In the genomic region with DNA sequence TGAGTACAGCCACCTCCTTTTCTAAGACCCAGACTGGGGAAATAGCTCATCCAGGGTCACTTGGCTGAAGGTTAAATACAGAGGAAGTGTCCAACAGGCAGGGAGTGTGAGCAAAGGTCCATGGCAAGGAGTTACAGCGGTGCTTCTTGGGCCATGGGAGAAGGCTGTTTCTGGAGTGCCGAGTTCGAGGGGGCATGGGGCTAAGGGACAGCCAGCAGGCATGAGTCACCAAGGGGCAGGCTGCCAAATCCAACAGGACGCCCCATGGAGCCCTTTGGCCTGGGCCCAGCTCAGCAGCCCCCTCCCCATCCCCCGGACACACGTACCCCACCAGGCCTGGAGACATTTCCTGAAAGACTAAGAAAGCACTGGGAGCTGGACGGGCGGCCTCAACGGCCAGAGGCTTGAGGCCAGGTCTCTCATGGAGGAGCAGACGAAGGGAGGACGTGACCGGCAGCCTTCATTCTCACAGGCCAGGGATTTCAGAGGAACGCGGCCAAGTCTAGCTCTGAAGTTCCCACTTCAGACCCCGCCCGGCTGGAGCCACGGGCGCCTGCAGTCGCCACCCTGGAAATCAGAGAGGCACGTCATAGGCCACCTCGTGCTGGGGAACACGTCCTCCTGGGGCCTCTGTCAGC, we compare ENCODE assay signal across 12 cellular contexts.
DNase-seq lines count a peak whose midpoint lies in the region; ATAC-seq, FAIRE-seq and TF ChIP-seq lines count a peak whose summit lies in the region.
"Had no signal": no experiment of that assay in that cellular context is flagged by ENCODE, and none has a peak within 500 bp of the region (broad histone marks: within the 10 kb centered on the region; RNA-seq: fewer than 3 reads in every experiment).

No MANE protein-coding gene starts in this region.

- H3K4me1 ChIP-seq in astrocyte (ENCODE audit: insufficient read depth, low read length) (peaks cover 30% of the 10 kb centered on the region), heart right ventricle (peaks cover 19 to 81% (median 48%) of the 10 kb centered on the region in 9 donors), gastrocnemius medialis (peaks cover 0 to 18% of the 10 kb centered on the region in 2 donors)

- in situ Hi-C loops in gastrocnemius medialis (cut with MboI; ENCODE audit: low sequenced_read_pairs in 4 of 4), result no loop called here

- H3K4me2 ChIP-seq in astrocyte (ENCODE audit: low read length), result peak overlapping the region; percentile 37

- H3K9me3 Mint-ChIP-seq in astrocyte (ENCODE audit: unreplicated experiment), result no peaks in the 10 kb centered on the region
- H3K9me3 Mint-ChIP-seq in activated T-helper 2 cell treated with anti-CD3 and anti-CD28 coated beads, Interferon-gamma antibody, Interleukin-2, Interleukin-4, amounts not matched to agents 10 μg/mL and 5 μg/mL and 100 μg/mL, durations not matched to agents 14 hours and 24 hours and 36 hours, result no peaks in the 10 kb centered on the region

- TF ChIP-seq POLR2A in GM12892 (IDR thresholded peaks at IDR 0.05; ENCODE audit: low read depth, low read length), result no peak
- peak in 1 of 2 donors; percentile 17 for TF ChIP-seq POLR2A in gastrocnemius medialis (IDR thresholded peaks at IDR 0.05)

- H3K9me3 ChIP-seq in astrocyte (ENCODE audit: insufficient read depth, low read depth, low read length) (no peaks in the 10 kb centered on the region), heart right ventricle (no peaks in the 10 kb centered on the region), gastrocnemius medialis (no peaks in the 10 kb centered on the region)

- TF ChIP-seq CTCF in astrocyte (IDR thresholded peaks at IDR 0.05; ENCODE audit: insufficient read depth, low read depth, low read length), result no peak
- no peak for TF ChIP-seq CTCF in heart right ventricle (IDR thresholded peaks at IDR 0.05)
- TF ChIP-seq CTCF in gastrocnemius medialis (IDR thresholded peaks at IDR 0.05 in 4 of 5, conservative IDR thresholded peaks at IDR 0.05 in 1 of 5), result no peak

- no peak for DNase-seq in GM12892 (ENCODE audit: insufficient read length)
- no peak for DNase-seq in astrocyte (ENCODE audit: low read depth)
- peak; percentile 89 to 93 for DNase-seq in heart right ventricle
- DNase-seq in gastrocnemius medialis, result peak; percentile 13 to 41
- DNase-seq in MV-4-11 (lab: John Stamatoyannopoulos, UW), result no peak
- no peak for DNase-seq in activated T-helper 2 cell treated with anti-CD3 and anti-CD28 coated beads, Interferon-gamma antibody, Interleukin-2, Interleukin-4, amounts not matched to agents 10 μg/mL and 5 μg/mL and 100 μg/mL, durations not matched to agents 14 hours and 24 hours and 36 hours (ENCODE audit: low spot score)
- DNase-seq: hippocampal formation; NCI-H1417 treated with DMSO at 0.1 percent for 48 hours; stimulated activated CD8-positive, alpha-beta memory T cell treated with anti-CD3 and anti-CD28 coated beads, Interleukin-4, amount 100 ng/mL, for 48 hours; T1000 had no signal

- WGBS in heart right ventricle, 2 donors, result 22 to 27% methylated on average over 22 of the region's 22 CpGs

- H3K27me3 ChIP-seq in astrocyte (ENCODE audit: insufficient read depth, low read length), result no peaks in the 10 kb centered on the region
- H3K27me3 ChIP-seq in heart right ventricle, result no peaks in the 10 kb centered on the region
- H3K27me3 ChIP-seq in gastrocnemius medialis, result no peaks in the 10 kb centered on the region

- no peaks in the 10 kb centered on the region for H3K36me3 ChIP-seq in astrocyte (ENCODE audit: insufficient read depth, low read length)
- H3K36me3 ChIP-seq in heart right ventricle, result peaks cover 0 to 11% (median 0%) of the 10 kb centered on the region in 9 donors
- H3K36me3 ChIP-seq in gastrocnemius medialis, result no peaks in the 10 kb centered on the region

- peak; percentile 44 for FAIRE-seq in GM12892 (lab: Jason Lieb, UNC)
- no peak for FAIRE-seq in astrocyte (lab: Jason Lieb, UNC)

- H3K27me3 Mint-ChIP-seq in astrocyte (ENCODE audit: low read depth, unreplicated experiment), result no peaks in the 10 kb centered on the region
- H3K27me3 Mint-ChIP-seq in activated T-helper 2 cell treated with anti-CD3 and anti-CD28 coated beads, Interferon-gamma antibody, Interleukin-2, Interleukin-4, amounts not matched to agents 10 μg/mL and 5 μg/mL and 100 μg/mL, durations not matched to agents 14 hours and 24 hours and 36 hours (ENCODE audit: low read depth), result no peaks in the 10 kb centered on the region

- H3K4me1 Mint-ChIP-seq in astrocyte (ENCODE audit: low read depth, unreplicated experiment), result peaks cover 33% of the 10 kb centered on the region
- H3K4me1 Mint-ChIP-seq in activated T-helper 2 cell treated with anti-CD3 and anti-CD28 coated beads, Interferon-gamma antibody, Interleukin-2, Interleukin-4, amounts not matched to agents 10 μg/mL and 5 μg/mL and 100 μg/mL, durations not matched to agents 14 hours and 24 hours and 36 hours (ENCODE audit: low read depth), result peaks cover 14% of the 10 kb centered on the region

- H3K27ac ChIP-seq in astrocyte (ENCODE audit: low read depth, low read length) (no peak overlapping the region), heart right ventricle (peak overlapping the region; percentile 68 to 96 (median 92)), gastrocnemius medialis (peak overlapping the region; percentile 67 to 82 (median 76))

- peak; percentile 72 to 91 (median 89) for ATAC-seq in heart right ventricle
- peak; percentile 59 to 72 for ATAC-seq in gastrocnemius medialis
- ATAC-seq in HG03432 (IDR thresholded peaks at IDR 0.05; ENCODE audit: unreplicated experiment), result no peak
- ATAC-seq in GM18873 (IDR thresholded peaks at IDR 0.05; ENCODE audit: low FRiP score, unreplicated experiment), result no peak

- intact Hi-C loops in heart right ventricle (cut with DNase I), result loop anchor here in 6 of 10 donors (2.0 to 10.0 kb wide), 5 partner anchors 52 to 162 kb away; a partner anchor contains a TSS
- intact Hi-C loops in gastrocnemius medialis (cut with DNase I; ENCODE audit: low total_unique reads), result loop anchor here (10.0 kb wide), 1 partner anchor 694 kb away; a partner anchor contains a TSS
- intact Hi-C loops in activated T-helper 2 cell treated with anti-CD3 and anti-CD28 coated beads, Interferon-gamma antibody, Interleukin-2, Interleukin-4, amounts not matched to agents 10 μg/mL and 5 μg/mL and 100 μg/mL, durations not matched to agents 14 hours and 24 hours and 36 hours (cut with micrococcal nuclease), result no loop called here

- H3K4me3 ChIP-seq in astrocyte (ENCODE audit: insufficient read depth, low read depth, low read length), result no peak overlapping the region
- no peak overlapping the region for H3K4me3 ChIP-seq in heart right ventricle
- no peak overlapping the region for H3K4me3 ChIP-seq in gastrocnemius medialis

- H3K79me2 ChIP-seq in astrocyte (ENCODE audit: insufficient read depth, low read length), result no peaks in the 10 kb centered on the region

- no peak overlapping the region for H2AFZ ChIP-seq in astrocyte (ENCODE audit: low read depth, low read length)

- no peak overlapping the region for H3K4me3 Mint-ChIP-seq in astrocyte (ENCODE audit: unreplicated experiment)
- H3K4me3 Mint-ChIP-seq in activated T-helper 2 cell treated with anti-CD3 and anti-CD28 coated beads, Interferon-gamma antibody, Interleukin-2, Interleukin-4, amounts not matched to agents 10 μg/mL and 5 μg/mL and 100 μg/mL, durations not matched to agents 14 hours and 24 hours and 36 hours (ENCODE audit: low read depth), result no peak overlapping the region

- H3K27ac Mint-ChIP-seq in astrocyte (ENCODE audit: unreplicated experiment), result no peak overlapping the region
- no peak overlapping the region for H3K27ac Mint-ChIP-seq in activated T-helper 2 cell treated with anti-CD3 and anti-CD28 coated beads, Interferon-gamma antibody, Interleukin-2, Interleukin-4, amounts not matched to agents 10 μg/mL and 5 μg/mL and 100 μg/mL, durations not matched to agents 14 hours and 24 hours and 36 hours

- H3K36me3 Mint-ChIP-seq in astrocyte (ENCODE audit: low read depth, unreplicated experiment), result peaks cover 33% of the 10 kb centered on the region
- H3K36me3 Mint-ChIP-seq in activated T-helper 2 cell treated with anti-CD3 and anti-CD28 coated beads, Interferon-gamma antibody, Interleukin-2, Interleukin-4, amounts not matched to agents 10 μg/mL and 5 μg/mL and 100 μg/mL, durations not matched to agents 14 hours and 24 hours and 36 hours (ENCODE audit: low read depth), result peaks cover 3% of the 10 kb centered on the region

- no peak overlapping the region for H3K9ac ChIP-seq in astrocyte (ENCODE audit: low read length)

- H4K20me1 ChIP-seq in astrocyte (ENCODE audit: insufficient read depth, low read length), result peaks cover 6% of the 10 kb centered on the region

Comparison
In these comparisons a context has a peak if more than half of its experiments do, and no peak if none do; other contexts are left out.
1. DNase-seq: peak in heart right ventricle (2 of 2) and gastrocnemius medialis (2 of 2); none in GM12892 (single experiment), astrocyte (single experiment), MV-4-11 (single experiment) and activated T-helper 2 cell treated with anti-CD3 and anti-CD28 coated beads, Interferon-gamma antibody, Interleukin-2, Interleukin-4, amounts not matched to agents 10 μg/mL and 5 μg/mL and 100 μg/mL, durations not matched to agents 14 hours and 24 hours and 36 hours (single experiment).
2. ATAC-seq: peak in heart right ventricle (8 of 8) and gastrocnemius medialis (2 of 2); none in HG03432 (single experiment) and GM18873 (single experiment).